In genomic region chr5:113520429-113520828, GRCh38 we compare ENCODE assay signal across 11 cellular contexts. TPM values are rescaled to one million over a fixed set of nuclear protein-coding genes. Genes with fewer than 3 reads are reported as not detected.
A peak's percentile ranks its signal among the peaks of the same experiment; 100 is the strongest.
DNase-seq lines count a peak whose midpoint lies in the region; ATAC-seq and TF ChIP-seq lines count a peak whose summit lies in the region.
"Had no signal": no experiment of that assay in that cellular context is flagged by ENCODE, and none has a peak within 500 bp of the region (broad histone marks: within the 10 kb centered on the region; RNA-seq: fewer than 3 reads in every experiment).

No MANE protein-coding gene starts in this region.

- TF ChIP-seq CTCF in transverse colon (IDR thresholded peaks at IDR 0.05), result no peak

- H3K4me1 ChIP-seq in transverse colon, result peaks cover 0 to 10% (median under 1%) of the 10 kb centered on the region in 4 donors

- DNase-seq in NCI-H82 (lab: John Stamatoyannopoulos, UW) (peak; percentile 46), NCI-H82 treated with DMSO at 0.1 percent for 48 hours (lab: John Stamatoyannopoulos, UW; ENCODE audit: unreplicated experiment) (no peak), kidney tubule cell (ENCODE audit: low spot score) (peak; percentile 54), transverse colon (no peak), dedifferentiated amniotic fluid mesenchymal stem cell (ENCODE audit: extremely low spot score) (no peak), iPS-NIHi11 (ENCODE audit: low spot score) (no peak)
- DNase-seq: cortex of kidney, T-cell had no signal

- no peak for TF ChIP-seq EP300 in transverse colon (IDR thresholded peaks at IDR 0.05; ENCODE audit: low read depth)

- H3K9me3 ChIP-seq in transverse colon, result no peaks in the 10 kb centered on the region
- H3K9me3 ChIP-seq: A549 had no signal

- intact Hi-C loops in transverse colon (cut with DNase I; ENCODE audit: low total_unique reads), result no loop called here

- TF ChIP-seq POLR2A in transverse colon (IDR thresholded peaks at IDR 0.05), result no peak

- H3K27me3 ChIP-seq in transverse colon, result no peaks in the 10 kb centered on the region

- H3K27ac ChIP-seq in transverse colon, result no peak overlapping the region
- H3K27ac ChIP-seq: A549 had no signal

- H3K4me3 ChIP-seq in transverse colon, result no peak overlapping the region
- H3K4me3 ChIP-seq: A549 had no signal

- peaks cover 0 to 5% (median 0%) of the 10 kb centered on the region in 4 donors for H3K36me3 ChIP-seq in transverse colon

- peak; percentile 82 for ATAC-seq in GM21717 (IDR thresholded peaks at IDR 0.05; ENCODE audit: unreplicated experiment)
- peak; percentile 65 for ATAC-seq in HG03565 (IDR thresholded peaks at IDR 0.05; ENCODE audit: unreplicated experiment)
- ATAC-seq: A549, T-cell had no signal

- in situ Hi-C loops in transverse colon (cut with MboI; ENCODE audit: low pct_ligation_motif_present in 1 of 4, low pct_unique_long_range_greater_than_20kb in 1 of 4, low sequenced_read_pairs in 3 of 4), result loop anchor here in 3 of 4 donors (25.0 kb wide), 1 partner anchor 533 kb away; the partner anchor contains the start of gene DCP2 (in 3 of the 3)

RNA-seq across cellular contexts. Expression of gene YTHDC2, which starts 6.9 kb away (rescaled TPM):
- total RNA-seq in transverse colon, result 10 to 100 TPM; 23.6 to 35.4 (median 27.6) TPM

RNA-seq across cellular contexts. Expression of gene MCC, which starts 32.2 kb away (rescaled TPM):
- 10 to 100 TPM in 2 of 4 donors, 1 to 10 TPM in 2; 2.6 to 28.4 (median 16.4) TPM for total RNA-seq in transverse colon

Comparison
In these comparisons a context has a peak if more than half of its experiments do, and no peak if none do; other contexts are left out.
1. DNase-seq: peak in NCI-H82 (single experiment) and kidney tubule cell (single experiment); none in NCI-H82 treated with DMSO at 0.1 percent for 48 hours (single experiment), transverse colon (single experiment), dedifferentiated amniotic fluid mesenchymal stem cell (single experiment) and iPS-NIHi11 (single experiment).